ENCODE assay signal across 9 cellular contexts in the genomic region with DNA sequence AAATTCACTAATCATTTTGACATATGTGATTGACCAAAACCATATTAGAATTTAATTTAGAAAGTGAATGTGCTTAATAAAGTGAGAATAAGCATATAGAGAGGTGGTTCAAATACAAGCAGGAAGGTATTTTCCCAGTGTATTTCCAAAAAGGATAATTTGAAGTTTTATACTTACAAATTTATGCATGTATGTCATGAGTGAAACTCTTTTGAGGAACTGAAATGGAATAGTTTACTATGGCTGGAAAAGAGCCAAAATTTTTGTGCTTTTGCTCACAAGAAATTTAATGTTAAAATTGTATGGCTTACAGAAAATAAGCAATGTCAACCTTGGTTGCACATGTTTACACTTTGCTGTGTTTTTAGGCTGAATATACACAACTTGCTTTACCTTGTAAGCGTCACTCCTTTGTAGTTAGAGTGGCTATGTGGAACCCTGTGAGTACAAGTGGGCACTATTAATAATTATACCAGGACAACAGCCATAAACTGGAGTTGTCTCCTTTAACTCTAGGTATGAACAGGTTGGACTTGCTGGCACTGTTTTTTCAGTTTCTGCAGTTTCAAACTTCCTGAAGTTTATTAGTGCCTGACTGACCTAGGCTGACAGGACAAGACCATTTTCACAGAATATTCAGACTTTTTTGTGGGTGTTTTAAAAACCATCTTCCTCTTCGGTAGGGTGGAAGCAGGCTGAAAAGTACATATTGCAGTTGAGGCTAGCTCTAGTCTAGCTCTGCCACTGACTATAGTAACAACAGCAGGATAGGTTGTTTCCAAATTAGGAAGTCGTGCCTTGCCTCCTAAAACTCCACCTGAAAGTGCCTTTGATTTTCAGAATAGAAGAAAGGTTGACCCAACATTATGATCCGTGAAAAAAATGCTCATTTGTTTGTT. TPM values are rescaled to one million over a fixed set of nuclear protein-coding genes. Genes with fewer than 3 reads are reported as not detected.
DNase-seq lines count a peak whose midpoint lies in the region; ATAC-seq and TF ChIP-seq lines count a peak whose summit lies in the region.
"Had no signal": no experiment of that assay in that cellular context is flagged by ENCODE, and none has a peak within 500 bp of the region (broad histone marks: within the 10 kb centered on the region; RNA-seq: fewer than 3 reads in every experiment).

No MANE protein-coding gene starts in this region.

- H3K27ac ChIP-seq in CD4-positive, CD25-positive, alpha-beta regulatory T cell (ENCODE audit: insufficient read depth, low read length, poor library complexity, severe bottlenecking), result no peak overlapping the region
- H3K27ac ChIP-seq in iPS-18a (ENCODE audit: low read length) (no peak overlapping the region), tibial nerve (peak overlapping the region in 1 of 4 donors; percentile 38), ascending aorta (no peak overlapping the region)

- ATAC-seq in CD4-positive, CD25-positive, alpha-beta regulatory T cell (ENCODE audit: low read depth in 2 of 2), result no peak
- peak; percentile 62 for ATAC-seq in GM21447 (IDR thresholded peaks at IDR 0.05; ENCODE audit: unreplicated experiment)

- TF ChIP-seq CTCF in tibial nerve (IDR thresholded peaks at IDR 0.05) (no peak), ascending aorta (IDR thresholded peaks at IDR 0.05) (no peak)

- peaks cover 24% of the 10 kb centered on the region for H3K27me3 ChIP-seq in CD4-positive, CD25-positive, alpha-beta regulatory T cell (ENCODE audit: control insufficient read depth, insufficient read depth, low read length)
- H3K27me3 ChIP-seq in iPS-18a (ENCODE audit: control insufficient read depth, insufficient read depth, low read length) (no peaks in the 10 kb centered on the region), tibial nerve (no peaks in the 10 kb centered on the region), ascending aorta (no peaks in the 10 kb centered on the region)

- DNase-seq in CD4-positive, CD25-positive, alpha-beta regulatory T cell, result no peak
- peak; percentile 74 for DNase-seq in MV-4-11 (lab: John Stamatoyannopoulos, UW)
- no peak for DNase-seq in NCI-H2196 treated with DMSO at 0.1 percent for 48 hours (lab: John Stamatoyannopoulos, UW; ENCODE audit: unreplicated experiment)
- no peak for DNase-seq in germinal center (ENCODE audit: low spot score)
- DNase-seq in tibial nerve (ENCODE audit: low spot score in 2 of 2), result no peak
- no peak for DNase-seq in ascending aorta (ENCODE audit: low spot score in 2 of 2)
- DNase-seq: erythroblast had no signal

- no peaks in the 10 kb centered on the region for H3K36me3 ChIP-seq in CD4-positive, CD25-positive, alpha-beta regulatory T cell (ENCODE audit: control insufficient read depth, insufficient read depth, low read length)
- H3K36me3 ChIP-seq in iPS-18a (ENCODE audit: control insufficient read depth, low read depth, low read length) (no peaks in the 10 kb centered on the region), tibial nerve (no peaks in the 10 kb centered on the region), ascending aorta (no peaks in the 10 kb centered on the region)

- intact Hi-C loops in ascending aorta (cut with DNase I), result no loop called here

- WGBS in tibial nerve, 2 donors, result 42 to 48% methylated on average over 4 of the region's 4 CpGs

- peaks cover 13 to 43% (median 31%) of the 10 kb centered on the region in 4 donors for H3K4me1 Mint-ChIP-seq in CD4-positive, CD25-positive, alpha-beta regulatory T cell

- H3K4me1 ChIP-seq in CD4-positive, CD25-positive, alpha-beta regulatory T cell (ENCODE audit: control insufficient read depth, insufficient read depth, low read length, poor library complexity, severe bottlenecking), result peaks cover 5% of the 10 kb centered on the region
- peaks cover 32% of the 10 kb centered on the region for H3K4me1 ChIP-seq in iPS-18a (ENCODE audit: control insufficient read depth, low read depth, low read length)
- peaks cover 0 to 38% (median 7%) of the 10 kb centered on the region in 4 donors for H3K4me1 ChIP-seq in tibial nerve
- H3K4me1 ChIP-seq in ascending aorta, result peaks cover 0 to 3% of the 10 kb centered on the region in 2 donors

- no peak overlapping the region for H3K9ac ChIP-seq in iPS-18a (ENCODE audit: low read length)

- H3K27me3 Mint-ChIP-seq in CD4-positive, CD25-positive, alpha-beta regulatory T cell, result peaks cover 50% of the 10 kb centered on the region

- H3K36me3 Mint-ChIP-seq in CD4-positive, CD25-positive, alpha-beta regulatory T cell, result no peaks in the 10 kb centered on the region

- peaks cover 0 to 2% (median 0%) of the 10 kb centered on the region in 7 donors for H3K9me3 Mint-ChIP-seq in CD4-positive, CD25-positive, alpha-beta regulatory T cell

- TF ChIP-seq EP300 in tibial nerve (IDR thresholded peaks at IDR 0.05), result no peak

- TF ChIP-seq POLR2A in tibial nerve (IDR thresholded peaks at IDR 0.05), result no peak

- H3K9me3 ChIP-seq in CD4-positive, CD25-positive, alpha-beta regulatory T cell (ENCODE audit: control insufficient read depth in 2 of 2, low read length in 2 of 2), result no peaks in the 10 kb centered on the region
- H3K9me3 ChIP-seq in iPS-18a (ENCODE audit: control insufficient read depth, low read depth, low read length) (no peaks in the 10 kb centered on the region), tibial nerve (no peaks in the 10 kb centered on the region), ascending aorta (no peaks in the 10 kb centered on the region)

- peak overlapping the region; percentile 3 for H3K4me3 ChIP-seq in CD4-positive, CD25-positive, alpha-beta regulatory T cell (ENCODE audit: low read depth, low read length)
- H3K4me3 ChIP-seq in iPS-18a (ENCODE audit: low read length) (peak overlapping the region; percentile 5), tibial nerve (no peak overlapping the region), ascending aorta (no peak overlapping the region)

- peak overlapping the region in 1 of 3 donors; percentile 6 for H3K27ac Mint-ChIP-seq in CD4-positive, CD25-positive, alpha-beta regulatory T cell

- H3K4me3 Mint-ChIP-seq in CD4-positive, CD25-positive, alpha-beta regulatory T cell, result peak overlapping the region in 2 of 4 donors; percentile 19 to 44

RNA-seq across cellular contexts. Expression of gene AFDN, which starts 6.0 kb away (rescaled TPM):
- 39.9 TPM for total RNA-seq in CD4-positive, CD25-positive, alpha-beta regulatory T cell
- 1 to 10 TPM; 2.0 to 3.8 (median 2.7) TPM for polyA plus RNA-seq in CD4-positive, CD25-positive, alpha-beta regulatory T cell
- total RNA-seq in tibial nerve (100 to 1,000 TPM; 134 to 179 (median 144) TPM), ascending aorta (102 TPM)

Comparison
In these comparisons a context has a peak if more than half of its experiments do, and no peak if none do; other contexts are left out.
1. H3K4me3 ChIP-seq: peak in CD4-positive, CD25-positive, alpha-beta regulatory T cell (single experiment) and iPS-18a (single experiment); none in tibial nerve (0 of 4) and ascending aorta (0 of 2).